25 cellular contexts compared by ENCODE assay signal in the genomic region with DNA sequence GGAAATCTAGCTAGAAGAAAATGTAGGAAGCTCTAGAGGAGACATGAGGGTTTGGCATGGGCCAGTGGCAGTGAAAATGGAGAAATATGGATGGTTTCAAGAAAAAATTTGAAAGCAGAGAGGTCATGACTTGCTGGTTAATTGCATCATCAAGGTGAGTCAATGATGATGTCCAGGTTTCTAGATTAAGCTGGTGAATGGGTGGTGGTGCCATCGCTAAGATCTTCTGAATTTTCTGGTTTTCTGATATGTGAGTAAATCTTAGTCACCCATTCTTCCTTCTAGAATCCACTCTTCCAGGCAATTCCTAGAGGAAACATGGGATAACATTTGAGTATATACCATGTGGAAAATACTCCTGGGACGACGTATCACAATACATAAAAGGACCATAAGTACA. TPM values are rescaled to one million over a fixed set of nuclear protein-coding genes. Genes with fewer than 3 reads are reported as not detected.
DNase-seq lines count a peak whose midpoint lies in the region; ATAC-seq, FAIRE-seq and TF ChIP-seq lines count a peak whose summit lies in the region.
"Had no signal": no experiment of that assay in that cellular context is flagged by ENCODE, and none has a peak within 500 bp of the region (broad histone marks: within the 10 kb centered on the region; RNA-seq: fewer than 3 reads in every experiment).

No MANE protein-coding gene starts in this region.

- H3K4me2 ChIP-seq in HepG2 (ENCODE audit: low read depth, low read length): no peak overlapping the region

- no peak overlapping the region for H2AFZ ChIP-seq in HepG2 (ENCODE audit: low read length)

- no peak for ATAC-seq in HepG2
- no peak for ATAC-seq in right lobe of liver
- ATAC-seq in esophagus mucosa: peak; percentile 60
- no peak for ATAC-seq in activated CD8-positive, alpha-beta T cell treated with anti-CD3 and anti-CD28 coated beads for 36 hours
- ATAC-seq in GM21526 (IDR thresholded peaks at IDR 0.05; ENCODE audit: low FRiP score, unreplicated experiment): no peak
- ATAC-seq: CD8-positive, alpha-beta T cell had no signal

- H3K9ac ChIP-seq in HepG2 (ENCODE audit: insufficient read depth, low read depth, low read length): no peak overlapping the region

- TF ChIP-seq POLR2A in HepG2 (IDR thresholded peaks at IDR 0.05; ENCODE audit: insufficient read depth in 1 of 2, low read depth in 2 of 2, low read length in 2 of 2) (no peak), right lobe of liver (IDR thresholded peaks at IDR 0.05) (no peak)

- peaks cover 3% of the 10 kb centered on the region for H3K4me1 Mint-ChIP-seq in activated CD8-positive, alpha-beta T cell treated with anti-CD3 and anti-CD28 coated beads for 36 hours (ENCODE audit: low read depth)

- H3K36me3 Mint-ChIP-seq in activated CD8-positive, alpha-beta T cell treated with anti-CD3 and anti-CD28 coated beads for 36 hours (ENCODE audit: low read depth): no peaks in the 10 kb centered on the region
- H3K36me3 Mint-ChIP-seq: CD8-positive, alpha-beta T cell had no signal

- H3K27ac Mint-ChIP-seq in activated CD8-positive, alpha-beta T cell treated with anti-CD3 and anti-CD28 coated beads for 36 hours: no peak overlapping the region
- H3K27ac Mint-ChIP-seq: CD8-positive, alpha-beta T cell had no signal

- in situ Hi-C loops in HepG2 (cut with HindIII; ENCODE audit: extremely low pct_ligation_motif_present, low pct_unique_long_range_greater_than_20kb): no loop called here

- intact Hi-C loops in HepG2 (cut with micrococcal nuclease; ENCODE audit: unreplicated experiment) (no loop called here), right lobe of liver (cut with DNase I) (no loop called here)
- intact Hi-C loops in activated CD8-positive, alpha-beta T cell treated with anti-CD3 and anti-CD28 coated beads for 36 hours (cut with micrococcal nuclease): no loop called here

- no peak overlapping the region for H3K4me3 Mint-ChIP-seq in activated CD8-positive, alpha-beta T cell treated with anti-CD3 and anti-CD28 coated beads for 36 hours
- H3K4me3 Mint-ChIP-seq: CD8-positive, alpha-beta T cell had no signal

- no peak for TF ChIP-seq CTCF in HepG2 (CRISPR knock-in tag; IDR thresholded peaks at IDR 0.05)
- no peak for TF ChIP-seq CTCF in right lobe of liver (IDR thresholded peaks at IDR 0.05)
- no peak for TF ChIP-seq CTCF in activated CD8-positive, alpha-beta T cell treated with anti-CD3 and anti-CD28 coated beads for 36 hours (IDR thresholded peaks at IDR 0.05)

- H3K27me3 Mint-ChIP-seq in activated CD8-positive, alpha-beta T cell treated with anti-CD3 and anti-CD28 coated beads for 36 hours: no peaks in the 10 kb centered on the region

- FAIRE-seq in HepG2 (lab: Jason Lieb, UNC): no peak
- FAIRE-seq: GM18507, H1 had no signal

- no peak for TF ChIP-seq EP300 in HepG2 (IDR thresholded peaks at IDR 0.05; ENCODE audit: low read depth in 2 of 2, low read length in 2 of 2)
- no peak for TF ChIP-seq EP300 in HepG2 (CRISPR knock-in tag; IDR thresholded peaks at IDR 0.05; ENCODE audit: borderline replicate concordance)

- H3K36me3 ChIP-seq in HepG2 (replicated peaks in 1 of 2; ENCODE audit: control insufficient read depth in 1 of 2, insufficient read depth in 2 of 2, low read length in 2 of 2): no peaks in the 10 kb centered on the region
- H3K36me3 ChIP-seq in right lobe of liver: no peaks in the 10 kb centered on the region
- H3K36me3 ChIP-seq: Peyer's patch had no signal

- H3K27me3 ChIP-seq in HepG2 (ENCODE audit: control insufficient read depth in 1 of 2, insufficient read depth in 2 of 2, low read length in 2 of 2) (no peaks in the 10 kb centered on the region), right lobe of liver (no peaks in the 10 kb centered on the region)
- H3K27me3 ChIP-seq: Peyer's patch had no signal

- H3K4me1 ChIP-seq in HepG2 (ENCODE audit: insufficient read depth, low read length): peaks cover 11% of the 10 kb centered on the region; the same call in 1 of the 2 replicates
- no peaks in the 10 kb centered on the region for H3K4me1 ChIP-seq in right lobe of liver
- H3K4me1 ChIP-seq: Peyer's patch had no signal

- H3K79me2 ChIP-seq in HepG2 (ENCODE audit: insufficient read depth, low read length): peaks cover 22% of the 10 kb centered on the region

- H3K4me3 ChIP-seq in HepG2 (replicated peaks in 1 of 3; ENCODE audit: insufficient read depth in 1 of 3, low read depth in 2 of 3, low read length in 3 of 3) (no peak overlapping the region), right lobe of liver (no peak overlapping the region)
- H3K4me3 ChIP-seq: Peyer's patch had no signal

- H3K9me3 ChIP-seq in HepG2 (ENCODE audit: low read length) (no peaks in the 10 kb centered on the region), right lobe of liver (no peaks in the 10 kb centered on the region)
- H3K9me3 ChIP-seq: Peyer's patch had no signal

- no TSS peak for BruUV-seq in HepG2 (replicated peaks; lab: Mats Ljungman, UMichigan)

- DNase-seq in HepG2 (ENCODE audit: low spot score) (no peak), right lobe of liver (no peak), amniotic epithelial cell (ENCODE audit: low read depth) (peak; percentile 21), DMS114 treated with DMSO at 0.1 percent for 48 hours (lab: John Stamatoyannopoulos, UW; ENCODE audit: unreplicated experiment) (no peak)
- DNase-seq in activated CD8-positive, alpha-beta T cell treated with anti-CD3 and anti-CD28 coated beads for 36 hours: no peak
- DNase-seq: 8988T; AML-193; C1 segment of cervical spinal cord; CD8-positive, alpha-beta T cell; DMS53; GDM1; KBM-7; NCI-H1105; NCI-H2029 treated with DMSO at 0.1 percent for 48 hours; NCI-H226; NCI-H524; NCI-H774; NK-92 treated with Interleukin-12 subunit alpha and Interleukin-12 subunit beta, amount 100 ng/mL, for 24 hours; Peyer's patch; SHP77; SW 1271 had no signal

- peaks cover 3% of the 10 kb centered on the region for H3K9me3 Mint-ChIP-seq in activated CD8-positive, alpha-beta T cell treated with anti-CD3 and anti-CD28 coated beads for 36 hours

- H3K27ac ChIP-seq in HepG2 (ENCODE audit: extremely low read length, insufficient read depth, low read length): no peak overlapping the region
- H3K27ac ChIP-seq in right lobe of liver: no peak overlapping the region
- H3K27ac ChIP-seq: Peyer's patch had no signal

- 98% methylated on average over 3 of the region's 3 CpGs for WGBS in HepG2 (ENCODE audit: low lambda C conversion rate)
- 96% methylated on average over 3 of the region's 3 CpGs for WGBS in right lobe of liver (ENCODE audit: insufficient coverage, low coverage, low lambda C conversion rate, missing lambda C conversion rate)

- POLR2A ChIA-PET in HepG2 (lab: Yijun Ruan, JAX): no interaction called here
- POLR2A ChIA-PET in activated CD8-positive, alpha-beta T cell treated with anti-CD3 and anti-CD28 coated beads for 36 hours (lab: Charles Lee): no interaction called here

- CTCF ChIA-PET in HepG2 (lab: Yijun Ruan, JAX; ENCODE audit: low intra/inter-chr PET ratio, low total read pairs): no interaction called here
- CTCF ChIA-PET in activated CD8-positive, alpha-beta T cell treated with anti-CD3 and anti-CD28 coated beads for 36 hours (lab: Charles Lee): interaction anchor here (1.2 kb wide), 1 partner anchor 10 kb away, joined by 3 read pairs; no protein-coding TSS in a partner anchor

- H4K20me1 ChIP-seq in HepG2 (ENCODE audit: insufficient read depth, low read length): no peaks in the 10 kb centered on the region

- TF ChIP-seq RAD21 in HepG2 (CRISPR knock-in tag; IDR thresholded peaks at IDR 0.05): no peak

TF ChIP-seq in HepG2, 621 proteins besides CTCF, POLR2A, EP300 and RAD21:
- TF ChIP-seq CEBPB (IDR thresholded peaks at IDR 0.05; ENCODE audit: borderline replicate concordance, low read depth, low read length) (peak; percentile 25; the same call in 1 of the 2 replicates), ZMYM4 (CRISPR knock-in tag; IDR thresholded peaks at IDR 0.05) (no peak)

RNA-seq across cellular contexts. Expression of a gene that starts 25.0 kb away (rescaled TPM):
- total RNA-seq in HepG2 (2016; rRNA removed; fragmentation: Illumina TruSeq; extraction: Trizol) (28.8 and 49.2 TPM in 2 replicates), right lobe of liver (10 to 100 TPM; 15.0 to 66.0 (median 39.5) TPM), esophagus mucosa (28.5 TPM)
- total RNA-seq in HepG2 (2016; cell fraction: cytosol; rRNA removed; fragmentation: Illumina TruSeq; extraction: Trizol; ENCODE audit: low read depth): 2.4 and 2.6 TPM in 2 replicates
- 28.8 and 50.1 TPM in 2 replicates for total RNA-seq in HepG2 (2016; cell fraction: insoluble cytoplasmic fraction; rRNA removed; fragmentation: Illumina TruSeq; extraction: Trizol)
- total RNA-seq in HepG2 (2016; cell fraction: membrane; rRNA removed; fragmentation: Illumina TruSeq; extraction: Trizol): 18.7 and 20.1 TPM in 2 replicates
- 21.9 and 24.0 TPM in 2 replicates for total RNA-seq in HepG2 (2016; cell fraction: nucleus; rRNA removed; fragmentation: Illumina TruSeq; extraction: Trizol)
- polyA plus RNA-seq in HepG2 (2011; rRNA removed): 9.1 and 10.9 TPM in 2 replicates
- 5.4 and 9.9 TPM in 2 replicates for polyA plus RNA-seq in HepG2 (2011; cell fraction: cytosol; rRNA removed)
- 3.0 and 3.8 TPM in 2 replicates for polyA plus RNA-seq in HepG2 (2011; cell fraction: nucleus; rRNA removed)
- polyA plus RNA-seq in HepG2 (2012): 14.3 and 18.3 TPM in 2 replicates
- polyA plus RNA-seq in HepG2 (2016; cell fraction: cytosol; fragmentation: Illumina TruSeq; extraction: Trizol; ENCODE audit: low read depth): 2.0 and 2.3 TPM in 2 replicates
- polyA plus RNA-seq in HepG2 (2016; cell fraction: insoluble cytoplasmic fraction; fragmentation: Illumina TruSeq; extraction: Trizol; ENCODE audit: low read depth): 41.2 and 44.0 TPM in 2 replicates
- 9.8 and 9.9 TPM in 2 replicates for polyA plus RNA-seq in HepG2 (2016; cell fraction: membrane; fragmentation: Illumina TruSeq; extraction: Trizol; ENCODE audit: low read depth)
- 22.0 and 22.3 TPM in 2 replicates for polyA plus RNA-seq in HepG2 (2016; cell fraction: nucleus; fragmentation: Illumina TruSeq; extraction: Trizol; ENCODE audit: insufficient read depth, low read depth)
- polyA minus RNA-seq in HepG2 (2011; rRNA and poly(A)+ RNA removed; ENCODE audit: low replicate concordance): 0.14 and 7.0 TPM in 2 replicates
- 13.6 and 16.5 TPM in 2 replicates for polyA minus RNA-seq in HepG2 (2011; cell fraction: cytosol; rRNA and poly(A)+ RNA removed)
- polyA minus RNA-seq in HepG2 (2011; cell fraction: nucleus; rRNA and poly(A)+ RNA removed): 16.2 and 18.3 TPM in 2 replicates
- total RNA-seq in activated CD8-positive, alpha-beta T cell treated with anti-CD3 and anti-CD28 coated beads for 36 hours: under 1 TPM; 0.54 to 0.70 TPM
